ENCODE assay signal across 4 cellular contexts in genomic region chr6:159946912-159947311, GRCh38. TPM values are rescaled to one million over a fixed set of nuclear protein-coding genes. Genes with fewer than 3 reads are reported as not detected.
"Had no signal": no experiment of that assay in that cellular context is flagged by ENCODE, and none has a peak within 500 bp of the region (broad histone marks: within the 10 kb centered on the region; RNA-seq: fewer than 3 reads in every experiment).

No MANE protein-coding gene starts in this region.

- H3K4me3 ChIP-seq: GM12878 had no signal

- DNase-seq: GDM1, GF-D8 had no signal

- ATAC-seq: GM12878 had no signal

RNA-seq across cellular contexts. Expression of gene MAS1, which starts 56.1 kb away (rescaled TPM):
- total RNA-seq: G401 had no signal
